ENCODE assay signal across 10 cellular contexts in genomic region chr17:81340606-81341346, GRCh38. TPM values are rescaled to one million over a fixed set of nuclear protein-coding genes. Genes with fewer than 3 reads are reported as not detected.
DNase-seq lines count a peak whose midpoint lies in the region; ATAC-seq and TF ChIP-seq lines count a peak whose summit lies in the region.
"Had no signal": no experiment of that assay in that cellular context is flagged by ENCODE, and none has a peak within 500 bp of the region (broad histone marks: within the 10 kb centered on the region; RNA-seq: fewer than 3 reads in every experiment).

No MANE protein-coding gene starts in this region.

- peak overlapping the region; percentile 88 for H3K4me3 ChIP-seq in psoas muscle

- H3K9me3 Mint-ChIP-seq in CD4-positive, alpha-beta T cell, result no peaks in the 10 kb centered on the region
- H3K9me3 Mint-ChIP-seq in activated CD4-positive, alpha-beta memory T cell treated with anti-CD3 and anti-CD28 coated beads, Interleukin-2, amount 10 ng/mL, durations not matched to agents 7 days and 5 days, result no peaks in the 10 kb centered on the region
- H3K9me3 Mint-ChIP-seq: T-helper 1 cell treated with Interleukin-12 subunit alpha and Interleukin-12 subunit beta and Interleukin-4 antibody, amounts not matched to agents 30 μg/mL and 1 μg/mL, for 36 hours had no signal

- H3K27me3 Mint-ChIP-seq in CD4-positive, alpha-beta T cell, result peaks cover 66% of the 10 kb centered on the region
- H3K27me3 Mint-ChIP-seq in activated CD4-positive, alpha-beta memory T cell treated with anti-CD3 and anti-CD28 coated beads, Interleukin-2, amount 10 ng/mL, durations not matched to agents 7 days and 5 days, result peaks cover 46% of the 10 kb centered on the region

- peaks cover 25% of the 10 kb centered on the region for H3K4me1 ChIP-seq in psoas muscle

- H3K36me3 ChIP-seq in psoas muscle (ENCODE audit: insufficient read depth in 1 of 2, low read depth in 1 of 2), result no peaks in the 10 kb centered on the region

- no peak for DNase-seq in CD4-positive, alpha-beta T cell
- peak; percentile 59 for DNase-seq in left ventricle myocardium superior
- no peak for DNase-seq in psoas muscle
- no peak for DNase-seq in GF-D8 (lab: John Stamatoyannopoulos, UW)
- DNase-seq in NCI-H1092 (lab: John Stamatoyannopoulos, UW), result no peak
- DNase-seq in islet precursor cell, result no peak
- DNase-seq in activated CD4-positive, alpha-beta memory T cell treated with anti-CD3 and anti-CD28 coated beads, Interleukin-2, amount 10 ng/mL, durations not matched to agents 7 days and 5 days, result no peak
- DNase-seq: GDM1 had no signal

- no peak overlapping the region for H3K27ac ChIP-seq in CD4-positive, alpha-beta T cell (ENCODE audit: low read depth, low read length)
- H3K27ac ChIP-seq in angular gyrus (ENCODE audit: low read depth, low read length) (peak overlapping the region; percentile 30), psoas muscle (peak overlapping the region; percentile 95)

- H3K27me3 ChIP-seq in CD4-positive, alpha-beta T cell (ENCODE audit: control insufficient read depth, insufficient read depth, low read length), result peaks cover 74% of the 10 kb centered on the region
- no peaks in the 10 kb centered on the region for H3K27me3 ChIP-seq in psoas muscle (ENCODE audit: insufficient read depth in 3 of 3, low read length in 2 of 3)

- peak overlapping the region; percentile 38 for H3K4me3 Mint-ChIP-seq in CD4-positive, alpha-beta T cell
- no peak overlapping the region for H3K4me3 Mint-ChIP-seq in activated CD4-positive, alpha-beta memory T cell treated with anti-CD3 and anti-CD28 coated beads, Interleukin-2, amount 10 ng/mL, durations not matched to agents 7 days and 5 days
- H3K4me3 Mint-ChIP-seq: T-helper 1 cell treated with Interleukin-12 subunit alpha and Interleukin-12 subunit beta and Interleukin-4 antibody, amounts not matched to agents 30 μg/mL and 1 μg/mL, for 36 hours had no signal

- 14 to 23% (median 18%) methylated on average over 43 to 45 of the region's 45 CpGs for WGBS in psoas muscle, 3 donors

- intact Hi-C loops in CD4-positive, alpha-beta T cell (cut with DNase I, micrococcal nuclease), result no loop called here
- intact Hi-C loops in left ventricle myocardium superior (cut with micrococcal nuclease) (no loop called here), psoas muscle (cut with DNase I) (no loop called here)

- peaks cover 20% of the 10 kb centered on the region for H3K4me1 Mint-ChIP-seq in CD4-positive, alpha-beta T cell (ENCODE audit: low read depth)
- H3K4me1 Mint-ChIP-seq in activated CD4-positive, alpha-beta memory T cell treated with anti-CD3 and anti-CD28 coated beads, Interleukin-2, amount 10 ng/mL, durations not matched to agents 7 days and 5 days, result peaks cover 18% of the 10 kb centered on the region

- POLR2A ChIA-PET in CD4-positive, alpha-beta T cell (lab: Charles Lee), result interaction anchor here (0.7 kb wide), 1 partner anchor 170 kb away, joined by 3 read pairs; no protein-coding TSS in a partner anchor
- POLR2A ChIA-PET in activated CD4-positive, alpha-beta memory T cell treated with anti-CD3 and anti-CD28 coated beads, Interleukin-2, amount 10 ng/mL, durations not matched to agents 7 days and 5 days (lab: Charles Lee), result no interaction called here

- CTCF ChIA-PET in CD4-positive, alpha-beta T cell (lab: Charles Lee), result no interaction called here
- CTCF ChIA-PET in activated CD4-positive, alpha-beta memory T cell treated with anti-CD3 and anti-CD28 coated beads, Interleukin-2, amount 10 ng/mL, durations not matched to agents 7 days and 5 days (lab: Charles Lee), result no interaction called here

- no peak overlapping the region for H3K27ac Mint-ChIP-seq in CD4-positive, alpha-beta T cell
- H3K27ac Mint-ChIP-seq in activated CD4-positive, alpha-beta memory T cell treated with anti-CD3 and anti-CD28 coated beads, Interleukin-2, amount 10 ng/mL, durations not matched to agents 7 days and 5 days, result no peak overlapping the region
- H3K27ac Mint-ChIP-seq: T-helper 1 cell treated with Interleukin-12 subunit alpha and Interleukin-12 subunit beta and Interleukin-4 antibody, amounts not matched to agents 30 μg/mL and 1 μg/mL, for 36 hours had no signal

- no peak for TF ChIP-seq CTCF in CD4-positive, alpha-beta T cell (IDR thresholded peaks at IDR 0.05)
- TF ChIP-seq CTCF in psoas muscle (IDR thresholded peaks at IDR 0.05), result no peak

- H3K36me3 Mint-ChIP-seq in CD4-positive, alpha-beta T cell (ENCODE audit: low read depth), result no peaks in the 10 kb centered on the region
- H3K36me3 Mint-ChIP-seq in activated CD4-positive, alpha-beta memory T cell treated with anti-CD3 and anti-CD28 coated beads, Interleukin-2, amount 10 ng/mL, durations not matched to agents 7 days and 5 days (ENCODE audit: low read depth), result peaks cover 5% of the 10 kb centered on the region

- no peak for ATAC-seq in CD4-positive, alpha-beta T cell (ENCODE audit: poor library complexity)
- ATAC-seq in left ventricle myocardium superior (peak; percentile 1), psoas muscle (peak in 2 of 4 donors; percentile 7 to 20)

- no peaks in the 10 kb centered on the region for H3K9me3 ChIP-seq in CD4-positive, alpha-beta T cell (ENCODE audit: control insufficient read depth, low read length)
- H3K9me3 ChIP-seq in psoas muscle, result no peaks in the 10 kb centered on the region

RNA-seq across cellular contexts. Expression of gene SLC38A10, which starts 45.7 kb away (rescaled TPM):
- total RNA-seq in CD4-positive, alpha-beta T cell, result 10 to 100 TPM; 22.8 to 26.4 TPM
- total RNA-seq in left ventricle myocardium superior (46.6 TPM), psoas muscle (10 to 100 TPM; 16.7 to 23.9 (median 18.6) TPM)
- 10 to 100 TPM; 16.9 to 40.6 (median 33.0) TPM for polyA plus RNA-seq in psoas muscle
- 100 to 1,000 TPM; 112 to 114 TPM for total RNA-seq in activated CD4-positive, alpha-beta memory T cell treated with anti-CD3 and anti-CD28 coated beads, Interleukin-2, amount 10 ng/mL, durations not matched to agents 7 days and 5 days

RNA-seq across cellular contexts. Expression of gene BAHCC1, which starts 54.5 kb away (rescaled TPM):
- under 1 TPM; 0.20 to 0.41 TPM for total RNA-seq in CD4-positive, alpha-beta T cell
- 8.6 TPM for total RNA-seq in left ventricle myocardium superior
- 10 to 100 TPM in 1 of 4 donors, 1 to 10 TPM in 3; 6.0 to 10.7 (median 7.7) TPM for total RNA-seq in psoas muscle
- 1 to 10 TPM; 2.8 to 6.6 (median 4.1) TPM for polyA plus RNA-seq in psoas muscle
- total RNA-seq in activated CD4-positive, alpha-beta memory T cell treated with anti-CD3 and anti-CD28 coated beads, Interleukin-2, amount 10 ng/mL, durations not matched to agents 7 days and 5 days, result under 1 TPM; 0.15 to 0.18 TPM
